Comparison of ENCODE assay signal across 24 cellular contexts in the genomic region with DNA sequence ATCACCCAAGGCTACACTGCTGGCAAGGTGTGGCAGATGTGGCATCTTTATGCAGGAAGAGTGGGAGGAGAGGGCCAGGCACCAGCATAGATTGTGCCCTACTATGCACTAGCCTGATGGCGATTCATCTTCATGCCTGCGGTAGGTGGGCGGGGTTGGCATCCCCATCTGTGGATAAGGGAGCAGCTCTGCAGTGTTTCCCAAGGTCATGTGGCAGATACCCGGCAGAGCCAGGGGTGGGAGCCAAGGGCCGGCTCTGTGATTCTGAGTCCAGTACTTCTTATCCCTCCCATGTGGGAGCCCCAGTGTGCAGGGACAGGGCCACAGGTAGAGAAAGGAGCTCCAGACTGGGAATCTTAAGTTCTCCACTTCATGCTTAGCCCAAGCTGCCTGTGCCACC. TPM values are rescaled to one million over a fixed set of nuclear protein-coding genes. Genes with fewer than 3 reads are reported as not detected.
A peak's percentile ranks its signal among the peaks of the same experiment; 100 is the strongest.
DNase-seq lines count a peak whose midpoint lies in the region; ATAC-seq, FAIRE-seq and TF ChIP-seq lines count a peak whose summit lies in the region.
"Had no signal": no experiment of that assay in that cellular context is flagged by ENCODE, and none has a peak within 500 bp of the region (broad histone marks: within the 10 kb centered on the region; RNA-seq: fewer than 3 reads in every experiment).

No MANE protein-coding gene starts in this region.

- H3K4me1 ChIP-seq in liver (ENCODE audit: control insufficient read depth in 4 of 4, insufficient read depth in 4 of 4, low read length in 3 of 4): peaks cover 6 to 19% (median 14%) of the 10 kb centered on the region in 4 donors
- H3K4me1 ChIP-seq in HepG2 (ENCODE audit: insufficient read depth, low read length): peaks cover 15% of the 10 kb centered on the region
- H3K4me1 ChIP-seq in ascending aorta: peaks cover 0 to 16% of the 10 kb centered on the region in 2 donors
- peaks cover 17% of the 10 kb centered on the region for H3K4me1 ChIP-seq in mesenchymal stem cell (ENCODE audit: control insufficient read depth, insufficient read depth, low read depth, low read length)
- H3K4me1 ChIP-seq in tibial artery: peaks cover 0 to 24% (median 19%) of the 10 kb centered on the region in 4 donors
- H3K4me1 ChIP-seq: HAP-1 had no signal

- no peak for TF ChIP-seq RAD21 in liver (IDR thresholded peaks at IDR 0.05)
- TF ChIP-seq RAD21 in HepG2 (CRISPR knock-in tag; IDR thresholded peaks at IDR 0.05): no peak

- TF ChIP-seq CTCF in liver (IDR thresholded peaks at IDR 0.05; ENCODE audit: low read depth, low read length, missing input control) (no peak), HepG2 (CRISPR knock-in tag; IDR thresholded peaks at IDR 0.05) (no peak), ascending aorta (IDR thresholded peaks at IDR 0.05) (no peak), tibial artery (IDR thresholded peaks at IDR 0.05) (no peak)

- H3K79me2 ChIP-seq in HepG2 (ENCODE audit: insufficient read depth, low read length): no peaks in the 10 kb centered on the region

- intact Hi-C loops in HepG2 (cut with micrococcal nuclease; ENCODE audit: unreplicated experiment) (no loop called here), ascending aorta (cut with DNase I) (no loop called here), tibial artery (cut with DNase I; ENCODE audit: low total_unique reads) (no loop called here)

- no TSS peak for BruUV-seq in HepG2 (replicated peaks; lab: Mats Ljungman, UMichigan)

- no peak overlapping the region for H2AK5ac ChIP-seq in mesenchymal stem cell (ENCODE audit: low read length, severe bottlenecking)

- TF ChIP-seq EP300 in HepG2 (IDR thresholded peaks at IDR 0.05; ENCODE audit: low read depth in 2 of 2, low read length in 2 of 2) (no peak), HepG2 (CRISPR knock-in tag; IDR thresholded peaks at IDR 0.05; ENCODE audit: borderline replicate concordance) (no peak)

- H3K4me3 ChIP-seq in liver (ENCODE audit: low read depth in 1 of 3, low read length in 3 of 3) (no peak overlapping the region), HepG2 (replicated peaks in 1 of 3; ENCODE audit: insufficient read depth in 1 of 3, low read depth in 2 of 3, low read length in 3 of 3) (no peak overlapping the region), ascending aorta (no peak overlapping the region), mesenchymal stem cell (ENCODE audit: insufficient read depth in 1 of 2, low read depth in 1 of 2, low read length in 2 of 2) (no peak overlapping the region), tibial artery (no peak overlapping the region)
- H3K4me3 ChIP-seq: HAP-1, Peyer's patch, SJCRH30, spleen, thyroid gland had no signal

- no peak overlapping the region for H2AFZ ChIP-seq in HepG2 (ENCODE audit: low read length)
- no peak overlapping the region for H2AFZ ChIP-seq in mesenchymal stem cell (ENCODE audit: low read depth, low read length)

- ATAC-seq in HepG2: no peak
- no peak for ATAC-seq in HG02642 (IDR thresholded peaks at IDR 0.05; ENCODE audit: poor library complexity, unreplicated experiment)

- H3K4me2 ChIP-seq in HepG2 (ENCODE audit: low read depth, low read length) (no peak overlapping the region), mesenchymal stem cell (ENCODE audit: low read length, poor library complexity, severe bottlenecking) (no peak overlapping the region)

- no peaks in the 10 kb centered on the region for H3K36me3 ChIP-seq in liver (ENCODE audit: control insufficient read depth in 4 of 4, insufficient read depth in 3 of 4, low read depth in 1 of 4, low read length in 3 of 4)
- H3K36me3 ChIP-seq in HepG2 (replicated peaks in 1 of 2; ENCODE audit: control insufficient read depth in 1 of 2, insufficient read depth in 2 of 2, low read length in 2 of 2): no peaks in the 10 kb centered on the region
- peaks cover 0 to 8% of the 10 kb centered on the region in 2 donors for H3K36me3 ChIP-seq in ascending aorta
- peaks cover 4 to 61% of the 10 kb centered on the region in 2 experiments for H3K36me3 ChIP-seq in mesenchymal stem cell (ENCODE audit: control insufficient read depth in 1 of 2, insufficient read depth in 2 of 2, low read depth in 1 of 2, low read length in 2 of 2)
- peaks cover 0 to 37% (median 8%) of the 10 kb centered on the region in 3 donors for H3K36me3 ChIP-seq in tibial artery
- H3K36me3 ChIP-seq: HAP-1, thyroid gland had no signal

- CTCF ChIA-PET in HepG2 (lab: Yijun Ruan, JAX; ENCODE audit: low intra/inter-chr PET ratio, low total read pairs): no interaction called here

- FAIRE-seq in HepG2 (lab: Jason Lieb, UNC): no peak
- FAIRE-seq: D721Med, endometrium had no signal

- 53% methylated on average over 5 of the region's 5 CpGs for WGBS in liver
- no CpG with 5 or more reads among the region's 5 CpGs for WGBS in HepG2 (ENCODE audit: low lambda C conversion rate)
- WGBS in mesenchymal stem cell: 96% methylated on average over 5 of the region's 5 CpGs

- no peak overlapping the region for H3K4ac ChIP-seq in mesenchymal stem cell (ENCODE audit: low read depth in 1 of 2, low read length in 2 of 2)

- H4K20me1 ChIP-seq in HepG2 (ENCODE audit: insufficient read depth, low read length): no peaks in the 10 kb centered on the region

- no peak for DNase-seq in HepG2 (ENCODE audit: low spot score)
- DNase-seq in ascending aorta (ENCODE audit: low spot score in 2 of 2): no peak
- DNase-seq in mesenchymal stem cell: no peak
- DNase-seq in tibial artery: no peak
- DNase-seq in UCSD-AML1 (lab: John Stamatoyannopoulos, UW; ENCODE audit: unreplicated experiment): no peak
- DNase-seq in NCI-H2196 (lab: John Stamatoyannopoulos, UW; ENCODE audit: unreplicated experiment): no peak
- DNase-seq: activated CD4-positive, alpha-beta T cell treated with anti-CD3 and anti-CD28 coated beads, Interleukin-2, amount 10 ng/mL, durations not matched to agents 24 days and 14 days; activated CD8-positive, alpha-beta memory T cell treated with anti-CD3 and anti-CD28 coated beads, Interleukin-2, amount 50 U/mL, for 4 hours; activated effector memory CD4-positive, alpha-beta T cell treated with Interleukin-2 at 50 U/mL for 16 hours; NCI-H1048; NCI-H187; NCI-H2171 treated with DMSO at 0.1 percent for 48 hours; NCI-H526; SJCRH30; spleen; stimulated activated CD4-positive, alpha-beta T cell treated with anti-CD3 and anti-CD28 coated beads, Interleukin-4, amount 100 ng/mL, for 1 hour; stimulated activated naive CD4-positive, alpha-beta T cell treated with Interleukin-2 at 50 U/mL for 16 hours had no signal

- POLR2A ChIA-PET in HepG2 (lab: Yijun Ruan, JAX): no interaction called here

- H2BK12ac ChIP-seq in mesenchymal stem cell (ENCODE audit: low read length in 2 of 2): peak overlapping the region in 1 of 2 experiments; percentile 21

- no peak overlapping the region for H3K14ac ChIP-seq in mesenchymal stem cell (ENCODE audit: low read length in 2 of 2)

- no peak overlapping the region for H4K8ac ChIP-seq in mesenchymal stem cell (ENCODE audit: low read length)

- no peak overlapping the region for H3K23ac ChIP-seq in mesenchymal stem cell (ENCODE audit: low read length in 2 of 2)

- peaks cover 18% of the 10 kb centered on the region for H3K79me1 ChIP-seq in mesenchymal stem cell (replicated peaks; ENCODE audit: low read length, poor library complexity, severe bottlenecking)

- H2BK15ac ChIP-seq in mesenchymal stem cell (ENCODE audit: low read depth, poor library complexity, severe bottlenecking): peak overlapping the region; percentile 86

- no peak overlapping the region for H2BK120ac ChIP-seq in mesenchymal stem cell (ENCODE audit: low read depth, low read length)

- peak overlapping the region; percentile 61 to 92 for H3K27ac ChIP-seq in liver (ENCODE audit: low read depth in 1 of 2, low read length in 2 of 2)
- no peak overlapping the region for H3K27ac ChIP-seq in HepG2 (ENCODE audit: extremely low read length, insufficient read depth, low read length)
- peak overlapping the region; percentile 74 for H3K27ac ChIP-seq in ascending aorta
- H3K27ac ChIP-seq in mesenchymal stem cell (ENCODE audit: low read length, poor library complexity, severe bottlenecking): no peak overlapping the region
- peak overlapping the region; percentile 34 to 58 for H3K27ac ChIP-seq in tibial artery
- H3K27ac ChIP-seq: SJCRH30, spleen had no signal

- H3K9me3 ChIP-seq in liver (ENCODE audit: control insufficient read depth in 4 of 4, low read length in 3 of 4) (no peaks in the 10 kb centered on the region), HepG2 (ENCODE audit: low read length) (no peaks in the 10 kb centered on the region), ascending aorta (peaks cover 0 to 4% of the 10 kb centered on the region in 2 donors), mesenchymal stem cell (ENCODE audit: control insufficient read depth, low read length) (peaks cover 9% of the 10 kb centered on the region), tibial artery (peaks cover 0 to 3% (median 0%) of the 10 kb centered on the region in 3 donors)
- H3K9me3 ChIP-seq: HAP-1, Peyer's patch, SJCRH30, thyroid gland had no signal

- H4K91ac ChIP-seq in mesenchymal stem cell (ENCODE audit: low read length): no peak overlapping the region

- in situ Hi-C loops in HepG2 (cut with HindIII; ENCODE audit: extremely low pct_ligation_motif_present, low pct_unique_long_range_greater_than_20kb): no loop called here

- H3K18ac ChIP-seq in mesenchymal stem cell (ENCODE audit: low read depth in 1 of 2, low read length in 2 of 2): peak overlapping the region in 1 of 2 experiments; percentile 11

- H3K9ac ChIP-seq in liver (ENCODE audit: low read depth in 1 of 2, low read length in 2 of 2) (no peak overlapping the region), HepG2 (ENCODE audit: insufficient read depth, low read depth, low read length) (no peak overlapping the region), mesenchymal stem cell (ENCODE audit: low read length) (no peak overlapping the region)

- H3K27me3 ChIP-seq in liver (ENCODE audit: control insufficient read depth in 4 of 4, insufficient read depth in 4 of 4, low read length in 3 of 4): no peaks in the 10 kb centered on the region
- H3K27me3 ChIP-seq in HepG2 (ENCODE audit: control insufficient read depth in 1 of 2, insufficient read depth in 2 of 2, low read length in 2 of 2): peaks cover 2 to 4% of the 10 kb centered on the region in 2 experiments; a peak in 3 of 5 replicates
- H3K27me3 ChIP-seq in ascending aorta: no peaks in the 10 kb centered on the region
- H3K27me3 ChIP-seq in mesenchymal stem cell (ENCODE audit: control insufficient read depth in 1 of 2, insufficient read depth in 1 of 2, low read length in 2 of 2): no peaks in the 10 kb centered on the region
- no peaks in the 10 kb centered on the region for H3K27me3 ChIP-seq in tibial artery
- H3K27me3 ChIP-seq: Peyer's patch, SJCRH30, spleen, thyroid gland had no signal

- H2BK5ac ChIP-seq in mesenchymal stem cell (ENCODE audit: low read depth, low read length, poor library complexity, severe bottlenecking): no peak overlapping the region

- TF ChIP-seq POLR2A in HepG2 (IDR thresholded peaks at IDR 0.05; ENCODE audit: insufficient read depth in 1 of 2, low read depth in 2 of 2, low read length in 2 of 2): no peak

RNA-seq across cellular contexts. Expression of gene CD82, which starts 20.0 kb away (rescaled TPM):
- 10 to 100 TPM; 27.4 to 59.5 TPM for total RNA-seq in liver
- 10 to 100 TPM; 36.0 to 82.6 TPM for polyA plus RNA-seq in liver
- total RNA-seq in HepG2 (2016; rRNA removed; fragmentation: Illumina TruSeq; extraction: Trizol): not detected in 2 replicates
- total RNA-seq in HepG2 (2016; cell fraction: cytosol; rRNA removed; fragmentation: Illumina TruSeq; extraction: Trizol; ENCODE audit: low read depth): not detected in 2 replicates
- not detected in 2 replicates for total RNA-seq in HepG2 (2016; cell fraction: insoluble cytoplasmic fraction; rRNA removed; fragmentation: Illumina TruSeq; extraction: Trizol)
- total RNA-seq in HepG2 (2016; cell fraction: membrane; rRNA removed; fragmentation: Illumina TruSeq; extraction: Trizol): not detected in 2 replicates
- total RNA-seq in HepG2 (2016; cell fraction: nucleus; rRNA removed; fragmentation: Illumina TruSeq; extraction: Trizol): not detected in 2 replicates
- polyA plus RNA-seq in HepG2 (2011; rRNA removed): 0.05 and 0.24 TPM in 2 replicates
- 0.13 and 0.16 TPM in 2 replicates for polyA plus RNA-seq in HepG2 (2011; cell fraction: cytosol; rRNA removed)
- 0.33 TPM in 1 of 2 replicates, not detected in the other for polyA plus RNA-seq in HepG2 (2011; cell fraction: nucleus; rRNA removed)
- 0.19 TPM in 1 of 2 replicates, not detected in the other for polyA plus RNA-seq in HepG2 (2012)
- not detected in 2 replicates for polyA plus RNA-seq in HepG2 (2016; cell fraction: cytosol; fragmentation: Illumina TruSeq; extraction: Trizol; ENCODE audit: low read depth)
- polyA plus RNA-seq in HepG2 (2016; cell fraction: insoluble cytoplasmic fraction; fragmentation: Illumina TruSeq; extraction: Trizol; ENCODE audit: low read depth): not detected in 2 replicates
- polyA plus RNA-seq in HepG2 (2016; cell fraction: membrane; fragmentation: Illumina TruSeq; extraction: Trizol; ENCODE audit: low read depth): not detected in 2 replicates
- not detected in 2 replicates for polyA plus RNA-seq in HepG2 (2016; cell fraction: nucleus; fragmentation: Illumina TruSeq; extraction: Trizol; ENCODE audit: insufficient read depth, low read depth)
- 0.52 and 13.0 TPM in 2 replicates for polyA minus RNA-seq in HepG2 (2011; rRNA and poly(A)+ RNA removed; ENCODE audit: low replicate concordance)
- not detected in 2 replicates for polyA minus RNA-seq in HepG2 (2011; cell fraction: cytosol; rRNA and poly(A)+ RNA removed)
- polyA minus RNA-seq in HepG2 (2011; cell fraction: nucleus; rRNA and poly(A)+ RNA removed): not detected in 2 replicates
- 28.3 TPM for total RNA-seq in ascending aorta
- 196 TPM for polyA plus RNA-seq in mesenchymal stem cell (2013, experiment 1 of 2)
- polyA plus RNA-seq in mesenchymal stem cell (2013, experiment 2 of 2): 194 TPM

Comparison
In these comparisons a context has a peak if more than half of its experiments do, and no peak if none do; other contexts are left out.
1. H3K27ac ChIP-seq: peak in liver (2 of 2), ascending aorta (2 of 2) and tibial artery (2 of 2); none in HepG2 (single experiment) and mesenchymal stem cell (single experiment).
2. RNA of gene CD82, which starts 20.0 kb away (total RNA-seq): 27.4 to 59.5 TPM in liver and 28.3 TPM in ascending aorta (single experiment); not detected in HepG2; every median in the first group is over 10 times any median in the second.